ENCODE assay signal across 16 cellular contexts in the genomic region with DNA sequence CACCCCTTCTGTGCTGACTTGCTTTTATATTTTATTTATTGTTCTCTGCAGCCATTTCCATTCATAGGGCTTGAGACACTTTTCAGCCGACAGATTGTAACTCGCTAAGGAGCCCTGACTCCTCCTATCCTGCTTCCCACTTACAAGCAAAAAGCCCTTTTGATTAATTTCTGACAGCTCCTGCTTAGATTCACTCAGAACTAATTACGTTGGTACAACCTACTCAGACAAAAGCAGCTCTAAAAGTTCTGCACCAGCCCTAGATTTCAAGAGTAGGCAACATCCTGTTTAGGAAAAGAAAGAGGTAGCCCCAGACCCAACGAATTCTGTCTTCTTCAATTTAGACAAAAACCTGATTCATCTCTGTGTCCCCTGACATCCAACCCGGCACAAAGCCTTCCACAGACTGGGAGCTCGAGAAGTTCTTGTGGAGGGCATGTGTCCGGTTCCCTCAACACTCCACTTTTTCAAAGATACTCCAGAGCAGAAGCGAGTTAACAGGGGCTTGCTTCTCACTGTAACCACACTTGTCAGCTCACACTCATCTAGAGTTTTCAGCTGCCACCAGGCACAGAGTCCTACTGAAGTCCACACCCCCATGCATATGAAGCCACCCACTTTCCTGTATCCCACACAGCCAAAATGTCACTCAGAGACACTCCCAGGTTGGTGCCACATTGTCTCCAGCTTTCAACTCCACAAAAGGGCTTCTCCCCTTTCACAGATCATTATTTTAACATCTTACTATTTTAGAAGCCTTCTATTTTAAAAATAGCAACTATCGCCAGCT.
"Had no signal": no experiment of that assay in that cellular context is flagged by ENCODE, and none has a peak within 500 bp of the region (broad histone marks: within the 10 kb centered on the region; RNA-seq: fewer than 3 reads in every experiment).

No MANE protein-coding gene starts in this region.

- H3K4me1 ChIP-seq: upper lobe of left lung had no signal

- H3K27ac ChIP-seq: epithelial cell of prostate, gastroesophageal sphincter, upper lobe of left lung, VCaP had no signal

- H3K27ac Mint-ChIP-seq: activated CD4-positive, alpha-beta T cell treated with anti-CD3 and anti-CD28 coated beads for 36 hours; activated CD8-positive, alpha-beta T cell treated with anti-CD3 and anti-CD28 coated beads, Interleukin-2, amount 10 ng/mL, durations not matched to agents 7 days and 5 days; activated naive CD4-positive, alpha-beta T cell treated with anti-CD3 and anti-CD28 coated beads, Interleukin-2, amount 10 ng/mL, durations not matched to agents 7 days and 5 days; activated T-helper 17 cell treated with anti-CD3 and anti-CD28 coated beads, Interleukin-2, amount 50 U/mL, for 72 hours; T-cell had no signal

- H3K4me3 ChIP-seq: gastroesophageal sphincter, upper lobe of left lung had no signal

- H3K27me3 ChIP-seq: upper lobe of left lung had no signal

- DNase-seq: activated CD4-positive, alpha-beta T cell treated with anti-CD3 and anti-CD28 coated beads for 36 hours; activated CD8-positive, alpha-beta T cell treated with anti-CD3 and anti-CD28 coated beads, Interleukin-2, amount 10 ng/mL, durations not matched to agents 7 days and 5 days; activated naive CD4-positive, alpha-beta T cell treated with anti-CD3 and anti-CD28 coated beads, Interleukin-2, amount 10 ng/mL, durations not matched to agents 7 days and 5 days; effector memory CD4-positive, alpha-beta T cell; hippocampal formation; kidney glomerular epithelial cell; stimulated activated CD4-positive, alpha-beta T cell treated with anti-CD3 and anti-CD28 coated beads, Interleukin-2, amount 100 ng/mL, for 24 hours; stimulated activated naive CD4-positive, alpha-beta T cell treated with Interleukin-2 at 50 U/mL for 16 hours; T-cell; T1000; upper lobe of left lung had no signal

- H3K9me3 Mint-ChIP-seq: activated naive CD4-positive, alpha-beta T cell treated with anti-CD3 and anti-CD28 coated beads, Interleukin-2, amount 10 ng/mL, durations not matched to agents 7 days and 5 days; activated T-helper 17 cell treated with anti-CD3 and anti-CD28 coated beads, Interleukin-2, amount 50 U/mL, for 72 hours; central memory CD8-positive, alpha-beta T cell; T-cell had no signal

- H3K4me3 Mint-ChIP-seq: activated CD4-positive, alpha-beta T cell treated with anti-CD3 and anti-CD28 coated beads for 36 hours; activated CD8-positive, alpha-beta T cell treated with anti-CD3 and anti-CD28 coated beads, Interleukin-2, amount 10 ng/mL, durations not matched to agents 7 days and 5 days; activated naive CD4-positive, alpha-beta T cell treated with anti-CD3 and anti-CD28 coated beads, Interleukin-2, amount 10 ng/mL, durations not matched to agents 7 days and 5 days; activated T-helper 17 cell treated with anti-CD3 and anti-CD28 coated beads, Interleukin-2, amount 50 U/mL, for 72 hours; central memory CD8-positive, alpha-beta T cell had no signal

- H3K36me3 Mint-ChIP-seq: activated naive CD4-positive, alpha-beta T cell treated with anti-CD3 and anti-CD28 coated beads, Interleukin-2, amount 10 ng/mL, durations not matched to agents 7 days and 5 days; T-cell had no signal

- H3K36me3 ChIP-seq: gastroesophageal sphincter, upper lobe of left lung had no signal

- H3K4me1 Mint-ChIP-seq: activated T-helper 17 cell treated with anti-CD3 and anti-CD28 coated beads, Interleukin-2, amount 50 U/mL, for 72 hours; central memory CD8-positive, alpha-beta T cell had no signal

- H3K9me3 ChIP-seq: gastroesophageal sphincter, upper lobe of left lung had no signal
